ENCODE assay signal across 8 cellular contexts in the genomic region with DNA sequence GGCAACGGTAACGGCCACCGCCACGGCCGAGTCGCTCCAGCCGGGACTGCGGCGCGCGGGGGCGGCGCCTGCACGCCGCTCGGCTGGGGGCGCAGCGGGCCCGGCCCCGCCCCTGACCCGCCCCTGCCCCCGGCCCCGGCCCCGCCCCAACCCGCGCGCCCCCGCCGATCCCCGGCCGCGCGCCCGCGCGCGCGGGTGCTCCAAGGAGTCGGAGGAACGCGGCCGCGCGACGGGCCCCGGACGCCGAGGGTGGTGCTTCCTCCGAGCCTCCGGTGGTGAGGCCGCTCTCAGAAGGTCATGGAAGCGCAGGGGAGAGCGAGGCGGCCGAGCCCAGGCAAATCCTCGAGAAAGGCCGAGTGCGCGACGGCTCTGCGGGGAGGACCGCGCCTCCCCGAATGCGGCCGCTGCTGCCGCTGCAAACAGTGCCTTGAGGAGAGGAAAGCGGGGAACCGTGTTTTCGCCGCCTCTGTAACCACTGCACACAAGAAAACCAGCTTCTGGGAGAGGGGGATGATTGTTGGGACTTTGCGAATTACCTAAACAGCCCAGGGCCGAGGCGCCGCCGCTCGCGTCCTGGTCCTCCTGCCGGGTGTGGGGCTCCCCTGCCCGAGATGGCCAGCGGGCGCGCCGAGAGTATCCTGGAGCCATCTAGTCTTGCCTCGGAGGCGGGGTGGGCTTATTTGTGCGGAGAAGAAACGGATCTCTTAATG. TPM values are rescaled to one million over a fixed set of nuclear protein-coding genes. Genes with fewer than 3 reads are reported as not detected.
DNase-seq lines count a peak whose midpoint lies in the region; ATAC-seq lines count a peak whose summit lies in the region.

A gene with protein sequence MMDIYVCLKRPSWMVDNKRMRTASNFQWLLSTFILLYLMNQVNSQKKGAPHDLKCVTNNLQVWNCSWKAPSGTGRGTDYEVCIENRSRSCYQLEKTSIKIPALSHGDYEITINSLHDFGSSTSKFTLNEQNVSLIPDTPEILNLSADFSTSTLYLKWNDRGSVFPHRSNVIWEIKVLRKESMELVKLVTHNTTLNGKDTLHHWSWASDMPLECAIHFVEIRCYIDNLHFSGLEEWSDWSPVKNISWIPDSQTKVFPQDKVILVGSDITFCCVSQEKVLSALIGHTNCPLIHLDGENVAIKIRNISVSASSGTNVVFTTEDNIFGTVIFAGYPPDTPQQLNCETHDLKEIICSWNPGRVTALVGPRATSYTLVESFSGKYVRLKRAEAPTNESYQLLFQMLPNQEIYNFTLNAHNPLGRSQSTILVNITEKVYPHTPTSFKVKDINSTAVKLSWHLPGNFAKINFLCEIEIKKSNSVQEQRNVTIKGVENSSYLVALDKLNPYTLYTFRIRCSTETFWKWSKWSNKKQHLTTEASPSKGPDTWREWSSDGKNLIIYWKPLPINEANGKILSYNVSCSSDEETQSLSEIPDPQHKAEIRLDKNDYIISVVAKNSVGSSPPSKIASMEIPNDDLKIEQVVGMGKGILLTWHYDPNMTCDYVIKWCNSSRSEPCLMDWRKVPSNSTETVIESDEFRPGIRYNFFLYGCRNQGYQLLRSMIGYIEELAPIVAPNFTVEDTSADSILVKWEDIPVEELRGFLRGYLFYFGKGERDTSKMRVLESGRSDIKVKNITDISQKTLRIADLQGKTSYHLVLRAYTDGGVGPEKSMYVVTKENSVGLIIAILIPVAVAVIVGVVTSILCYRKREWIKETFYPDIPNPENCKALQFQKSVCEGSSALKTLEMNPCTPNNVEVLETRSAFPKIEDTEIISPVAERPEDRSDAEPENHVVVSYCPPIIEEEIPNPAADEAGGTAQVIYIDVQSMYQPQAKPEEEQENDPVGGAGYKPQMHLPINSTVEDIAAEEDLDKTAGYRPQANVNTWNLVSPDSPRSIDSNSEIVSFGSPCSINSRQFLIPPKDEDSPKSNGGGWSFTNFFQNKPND (minus strand): TSS at position 48 of the 710 bp plus-strand sequence. CDS start 25,999 bp downstream, outside the sequence.

- H3K4me1 ChIP-seq in esophagus (ENCODE audit: control insufficient read depth in 2 of 2, insufficient read depth in 2 of 2, low read length in 1 of 2) = no peaks in the 10 kb centered on the region

- peak within 1 kb of the TSS; percentile 91 to 98 for H3K27ac ChIP-seq in esophagus (ENCODE audit: low read depth in 2 of 2, low read length in 1 of 2)

- peak; percentile 74 for ATAC-seq in HG02852 (IDR thresholded peaks at IDR 0.05; ENCODE audit: unreplicated experiment)

- peaks cover 0 to 3% of the 10 kb centered on the region in 2 donors for H3K9me3 ChIP-seq in esophagus (ENCODE audit: control insufficient read depth in 2 of 2, insufficient read depth in 1 of 2, low read depth in 1 of 2, low read length in 1 of 2)

- H3K27me3 ChIP-seq in esophagus (ENCODE audit: control insufficient read depth in 1 of 2, insufficient read depth in 2 of 2, low read length in 2 of 2) = no peaks in the 10 kb centered on the region

- no peaks in the 10 kb centered on the region for H3K36me3 ChIP-seq in esophagus (ENCODE audit: control insufficient read depth in 2 of 2, insufficient read depth in 2 of 2, low read length in 1 of 2)

- DNase-seq in G401 (ENCODE audit: low spot score) (peak; percentile 77), NCI-H524 treated with DMSO at 0.1 percent for 48 hours (lab: John Stamatoyannopoulos, UW) (peak; percentile 36), activated T-helper 1 cell treated with Interleukin-2 at 50 U/mL for 16 hours (ENCODE audit: low read depth) (peak; percentile 35), midbrain (lab: John Stamatoyannopoulos, UW) (peak; percentile 88), NCI-H1048 (lab: John Stamatoyannopoulos, UW) (no peak)
- DNase-seq in stimulated activated CD8-positive, alpha-beta memory T cell treated with anti-CD3 and anti-CD28 coated beads, Interleukin-7, amount 100 ng/mL, for 48 hours (ENCODE audit: extremely low read depth in 1 of 2, low read depth in 1 of 2) = peak; percentile 2 to 23

- peak within 1 kb of the TSS; percentile 52 to 91 for H3K4me3 ChIP-seq in esophagus (ENCODE audit: low read depth in 1 of 2, low read length in 2 of 2)

- WGBS in esophagus, 2 donors = 1% methylated on average over 42 to 88 of the region's 88 CpGs

- in situ Hi-C loops in G401 (cut with HindIII; ENCODE audit: low sequenced_read_pairs) = no loop called here

RNA-seq across cellular contexts. Expression of the gene that starts here (rescaled TPM):
- total RNA-seq in G401 (2014; rRNA removed; shearing (Covaris generic)) = 0.12 and 0.98 TPM in 2 replicates
- polyA plus RNA-seq in esophagus = 1 to 10 TPM; 2.0 to 3.5 TPM

Comparison
In these comparisons a context has a peak if more than half of its experiments do, and no peak if none do; other contexts are left out.
1. Peak in DNase-seq in G401; RNA of the gene not detected or under 1 TPM.